Comparison of ENCODE assay signal across 1 cellular context in the genomic region with DNA sequence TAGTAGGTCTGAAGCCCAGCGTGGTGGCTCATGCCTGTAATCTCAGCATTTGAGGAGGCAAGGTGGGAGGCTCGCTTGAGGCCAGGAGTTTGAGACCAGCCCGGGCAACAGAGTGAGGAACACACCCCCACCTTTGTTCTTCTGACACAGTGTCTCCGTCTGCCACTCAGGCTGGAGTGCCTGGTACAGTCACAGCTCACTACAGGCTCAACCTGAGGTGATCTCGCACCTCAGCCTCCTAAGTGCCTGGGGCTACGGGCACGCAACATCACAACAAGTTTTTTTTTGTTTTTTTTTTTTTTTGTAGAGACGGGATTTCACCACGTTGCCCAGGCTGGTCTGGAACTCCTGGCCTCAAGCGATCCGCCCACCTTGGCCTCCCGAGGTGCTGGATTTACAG.
TF ChIP-seq lines count a peak whose summit lies in the region.

No MANE protein-coding gene starts in this region.

TF ChIP-seq in HEK293, 187 proteins besides CTCF, POLR2A, EP300 and RAD21 (continued from another document):
- TF ChIP-seq ZFHX2 (tag by site-specific recombination; conservative IDR thresholded peaks at IDR 0.05) = peak; percentile 35
